In the genomic region with DNA sequence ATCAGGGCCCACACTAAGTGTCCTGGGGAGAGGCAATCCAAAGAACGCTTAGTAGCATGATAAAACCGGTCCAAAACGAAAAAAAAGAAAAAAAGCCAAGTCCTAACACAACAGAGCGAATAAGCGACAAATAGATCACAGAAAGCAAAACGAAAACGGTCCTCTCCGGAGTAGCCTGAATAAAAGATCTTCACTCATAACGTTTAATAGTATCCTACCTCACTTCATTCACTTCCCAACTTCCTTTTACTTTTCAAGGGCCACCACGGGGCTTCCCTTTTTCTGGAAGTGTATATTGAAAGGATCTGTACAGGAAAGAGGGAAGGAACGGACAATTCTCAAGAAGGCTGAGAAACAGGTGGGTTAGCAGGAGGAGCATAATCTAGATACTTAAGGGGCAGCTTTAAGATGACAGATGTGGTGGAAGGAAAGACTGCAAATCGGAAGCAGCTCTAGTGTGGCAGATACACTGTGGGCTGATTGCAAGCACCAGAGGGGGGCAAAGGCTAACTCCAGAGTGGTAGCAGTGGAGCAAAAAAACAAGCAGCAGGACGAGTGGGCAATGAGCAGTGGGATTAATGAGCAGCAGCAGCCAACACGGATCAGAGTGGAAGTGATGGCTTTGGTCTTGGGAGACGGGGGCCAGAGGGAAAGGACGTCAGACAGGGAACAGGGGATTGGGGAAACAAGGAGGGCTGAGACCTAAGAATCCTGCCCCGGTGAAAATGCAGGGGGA, we compare ENCODE assay signal across 8 cellular contexts. TPM values are rescaled to one million over a fixed set of nuclear protein-coding genes. Genes with fewer than 3 reads are reported as not detected.
DNase-seq lines count a peak whose midpoint lies in the region; TF ChIP-seq lines count a peak whose summit lies in the region.

No MANE protein-coding gene starts in this region.

- in situ Hi-C loops in astrocyte of the cerebellum (cut with HindIII; ENCODE audit: low sequenced_read_pairs): loop anchor here (5.0 kb wide), 1 partner anchor 92 kb away; no protein-coding TSS in a partner anchor

- H3K27ac ChIP-seq in OCI-LY1 (ENCODE audit: low read depth, low read length, poor library complexity, severe bottlenecking) (peak overlapping the region; percentile 78), iPS-20b (ENCODE audit: low read length) (peak overlapping the region; percentile 76), smooth muscle cell (ENCODE audit: low read depth) (peak overlapping the region; percentile 95)

- H3F3A ChIP-seq in OCI-LY1 (ENCODE audit: insufficient read depth, low read length) (0 out of 2 replicates have a peak, but pooled peaks cover 3% of the 10 kb centered on the region), smooth muscle cell (ENCODE audit: low read depth) (no peaks in the 10 kb centered on the region)

- H3K36me3 ChIP-seq in OCI-LY1 (ENCODE audit: insufficient read depth, low read length) (no peaks in the 10 kb centered on the region), iPS-20b (ENCODE audit: insufficient read depth, low read depth, low read length) (no peaks in the 10 kb centered on the region), smooth muscle cell (ENCODE audit: low read depth) (no peaks in the 10 kb centered on the region)

- H3K27me3 ChIP-seq in OCI-LY1 (ENCODE audit: insufficient read depth, low read length) (no peaks in the 10 kb centered on the region), iPS-20b (ENCODE audit: insufficient read depth, low read length) (peaks cover 8% of the 10 kb centered on the region; the same call in 1 of the 2 replicates), smooth muscle cell (ENCODE audit: low read depth) (no peaks in the 10 kb centered on the region)

- POLR2A ChIA-PET in HEK293T (lab: Yijun Ruan, JAX): interaction anchor here (1.0 to 1.8 kb wide), 4 partner anchors 8 to 49 kb away, joined by 3 to 7 read pairs (median 4); partner anchors contain the start of gene NUP205

- H3K9me3 ChIP-seq in OCI-LY1 (ENCODE audit: low read length): no peaks in the 10 kb centered on the region
- H3K9me3 ChIP-seq in iPS-20b (ENCODE audit: insufficient read depth, low read depth, low read length): no peaks in the 10 kb centered on the region
- no peaks in the 10 kb centered on the region for H3K9me3 ChIP-seq in smooth muscle cell (replicated peaks; ENCODE audit: low read depth)

- no peaks in the 10 kb centered on the region for H3K9me2 ChIP-seq in OCI-LY1 (ENCODE audit: low read depth, low read length)

- H3K9ac ChIP-seq in OCI-LY1 (ENCODE audit: low read length) (peak overlapping the region; percentile 82), iPS-20b (ENCODE audit: low read depth, low read length) (peak overlapping the region; percentile 98), smooth muscle cell (ENCODE audit: low read depth) (peak overlapping the region; percentile 99)

- WGBS in smooth muscle cell (ENCODE audit: low lambda C conversion rate): 3% methylated on average over 17 of the region's 17 CpGs

- H2AFZ ChIP-seq in OCI-LY1 (ENCODE audit: low read length): no peak overlapping the region
- H2AFZ ChIP-seq in smooth muscle cell (ENCODE audit: low read depth): peak overlapping the region; percentile 96

- DNase-seq in NOMO-1 treated with DMSO at 0.1 percent for 48 hours (lab: John Stamatoyannopoulos, UW; ENCODE audit: unreplicated experiment) (peak; percentile 15), NOMO-1 (lab: John Stamatoyannopoulos, UW; ENCODE audit: unreplicated experiment in 2 of 2) (no peak), HEK293T (ENCODE audit: extremely low spot score) (peak; percentile 49), astrocyte of the cerebellum (ENCODE audit: low read depth) (no peak), smooth muscle cell (lab: John Stamatoyannopoulos, UW; ENCODE audit: unreplicated experiment) (no peak), epidermal melanocyte (ENCODE audit: insufficient read length, low spot score) (no peak)

- peak overlapping the region; percentile 79 for H3K4me3 ChIP-seq in OCI-LY1 (ENCODE audit: low read depth, low read length, poor library complexity, severe bottlenecking)
- peak overlapping the region; percentile 97 for H3K4me3 ChIP-seq in astrocyte of the cerebellum (ENCODE audit: low read depth, low read length)
- peak overlapping the region; percentile 96 for H3K4me3 ChIP-seq in iPS-20b (ENCODE audit: low read length)
- peak overlapping the region; percentile 99 for H3K4me3 ChIP-seq in smooth muscle cell

- no peak; the same call in 1 of the 2 replicates for TF ChIP-seq CTCF in OCI-LY1 (IDR thresholded peaks at IDR 0.05; ENCODE audit: low read length)
- TF ChIP-seq CTCF in astrocyte of the cerebellum (IDR thresholded peaks at IDR 0.05; ENCODE audit: low read depth, low read length, missing control alignments): no peak
- TF ChIP-seq CTCF in smooth muscle cell (IDR thresholded peaks at IDR 0.05; ENCODE audit: borderline replicate concordance, insufficient read depth, poor library complexity, severe bottlenecking): no peak

- CTCF ChIA-PET in HEK293T (lab: Yijun Ruan, JAX): interaction anchor here (1.0 kb wide), 1 partner anchor 8 kb away, joined by 3 read pairs; no protein-coding TSS in a partner anchor

- peak overlapping the region; percentile 78 for H3K4me2 ChIP-seq in OCI-LY1 (ENCODE audit: low read length)
- peak overlapping the region; percentile 93 for H3K4me2 ChIP-seq in smooth muscle cell

- H4K20me1 ChIP-seq in OCI-LY1 (ENCODE audit: insufficient read depth, low read length): no peaks in the 10 kb centered on the region
- peaks cover 51% of the 10 kb centered on the region for H4K20me1 ChIP-seq in smooth muscle cell (ENCODE audit: low read depth)

- H3K79me2 ChIP-seq in OCI-LY1 (ENCODE audit: insufficient read depth, low read length) (peaks cover 52% of the 10 kb centered on the region), smooth muscle cell (ENCODE audit: low read depth) (peaks cover 52% of the 10 kb centered on the region)

- peaks cover 42% of the 10 kb centered on the region for H3K4me1 ChIP-seq in OCI-LY1 (ENCODE audit: insufficient read depth, low read length, severe bottlenecking)
- peaks cover 10% of the 10 kb centered on the region; the same call in 1 of the 2 replicates for H3K4me1 ChIP-seq in iPS-20b (ENCODE audit: insufficient read depth, low read length)
- peaks cover 17% of the 10 kb centered on the region for H3K4me1 ChIP-seq in smooth muscle cell (ENCODE audit: low read depth)

TF ChIP-seq in HEK293T, 16 proteins besides CTCF, POLR2A, EP300 and RAD21:
- TF ChIP-seq SP1 (IDR thresholded peaks at IDR 0.05): no peak
- no peak for TF ChIP-seq SUZ12 (IDR thresholded peaks at IDR 0.05)
- no peak for TF ChIP-seq BHLHE40 (IDR thresholded peaks at IDR 0.05; ENCODE audit: borderline replicate concordance)
- TF ChIP-seq CTBP1 (IDR thresholded peaks at IDR 0.05; ENCODE audit: borderline replicate concordance): no peak
- no peak for TF ChIP-seq NFRKB (IDR thresholded peaks at IDR 0.05)
- no peak for TF ChIP-seq ARNT (IDR thresholded peaks at IDR 0.05)
- TF ChIP-seq FOXA1 (IDR thresholded peaks at IDR 0.05): no peak
- TF ChIP-seq FOXK2 (IDR thresholded peaks at IDR 0.05): no peak
- no peak for TF ChIP-seq ELF4 (IDR thresholded peaks at IDR 0.05)
- TF ChIP-seq, protein P1, sequence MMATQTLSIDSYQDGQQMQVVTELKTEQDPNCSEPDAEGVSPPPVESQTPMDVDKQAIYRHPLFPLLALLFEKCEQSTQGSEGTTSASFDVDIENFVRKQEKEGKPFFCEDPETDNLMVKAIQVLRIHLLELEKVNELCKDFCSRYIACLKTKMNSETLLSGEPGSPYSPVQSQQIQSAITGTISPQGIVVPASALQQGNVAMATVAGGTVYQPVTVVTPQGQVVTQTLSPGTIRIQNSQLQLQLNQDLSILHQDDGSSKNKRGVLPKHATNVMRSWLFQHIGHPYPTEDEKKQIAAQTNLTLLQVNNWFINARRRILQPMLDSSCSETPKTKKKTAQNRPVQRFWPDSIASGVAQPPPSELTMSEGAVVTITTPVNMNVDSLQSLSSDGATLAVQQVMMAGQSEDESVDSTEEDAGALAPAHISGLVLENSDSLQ (IDR thresholded peaks at IDR 0.05): no peak
- no peak for TF ChIP-seq ZNF384 (IDR thresholded peaks at IDR 0.05)
- TF ChIP-seq FOXM1 (IDR thresholded peaks at IDR 0.05; ENCODE audit: borderline replicate concordance): no peak
- TF ChIP-seq TARDBP (IDR thresholded peaks at IDR 0.05): no peak
- no peak for TF ChIP-seq HDGF (IDR thresholded peaks at IDR 0.05; ENCODE audit: borderline replicate concordance)
- no peak for TF ChIP-seq LEF1 (IDR thresholded peaks at IDR 0.05; ENCODE audit: borderline replicate concordance)
- TF ChIP-seq L3MBTL2 (conservative IDR thresholded peaks at IDR 0.05): no peak

RNA-seq across cellular contexts. Expression of gene CNOT4, which starts 0.9 kb away (rescaled TPM):
- 13.2 and 22.9 TPM in 2 replicates for total RNA-seq in smooth muscle cell
- polyA plus RNA-seq in smooth muscle cell: 13.5 and 15.8 TPM in 2 replicates

RNA-seq across cellular contexts. Expression of gene NUP205, which starts 48.7 kb away (rescaled TPM):
- total RNA-seq in smooth muscle cell: 51.9 and 69.6 TPM in 2 replicates
- 17.3 and 32.4 TPM in 2 replicates for polyA plus RNA-seq in smooth muscle cell

Comparison
In these comparisons a context has a peak if more than half of its experiments do, and no peak if none do; other contexts are left out.
1. DNase-seq: peak in NOMO-1 treated with DMSO at 0.1 percent for 48 hours (single experiment) and HEK293T (single experiment); none in NOMO-1 (0 of 2), astrocyte of the cerebellum (single experiment), smooth muscle cell (single experiment) and epidermal melanocyte (single experiment).
2. Peak in every context shown above with its lines, with median percentiles within 50 percentile points of each other: H3K27ac ChIP-seq, H3K4me3 ChIP-seq and H3K9ac ChIP-seq.